In the genomic region with DNA sequence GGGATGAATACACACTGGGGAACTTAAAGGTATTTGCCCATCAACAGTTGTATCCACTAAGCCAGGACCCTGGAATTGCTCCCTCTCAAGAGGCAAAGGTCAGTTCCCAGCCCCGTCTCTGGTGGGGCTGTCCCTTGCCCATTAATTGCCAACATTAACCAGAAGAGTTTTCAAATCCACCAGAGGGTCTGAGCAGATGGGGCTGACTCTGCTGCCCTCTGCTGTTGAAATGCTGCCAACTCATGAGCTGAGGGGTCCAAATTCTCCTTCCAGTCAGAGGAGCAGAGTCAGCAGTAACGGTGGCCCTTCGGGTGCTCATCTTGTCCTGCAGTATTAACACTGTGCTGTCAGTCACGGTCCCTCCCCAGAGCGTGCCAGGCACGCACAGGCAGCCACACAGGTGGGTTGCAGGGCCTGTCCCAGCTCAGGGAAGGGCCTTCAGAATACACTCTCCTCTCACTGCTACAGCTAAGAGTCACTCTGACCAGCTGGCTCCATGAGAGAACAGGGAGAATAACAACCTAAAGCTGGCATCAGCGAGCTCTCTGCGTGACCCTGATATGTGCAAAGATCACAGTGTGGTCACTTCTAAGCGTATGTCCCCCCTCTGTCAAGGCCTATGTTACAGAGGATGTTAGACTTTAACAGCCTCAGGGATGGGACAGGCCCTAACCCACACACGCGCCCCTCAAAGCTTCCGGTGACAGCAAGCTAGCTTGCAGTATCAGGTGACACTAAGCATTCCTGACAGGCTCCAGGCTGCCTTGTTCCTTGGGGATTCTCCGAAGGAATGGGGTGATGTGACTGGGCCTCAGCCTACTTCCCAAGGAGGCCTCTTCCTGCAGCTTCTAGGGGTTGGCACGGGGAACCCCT, we compare ENCODE assay signal across 8 cellular contexts. TPM values are rescaled to one million over a fixed set of nuclear protein-coding genes. Genes with fewer than 3 reads are reported as not detected.
A peak's percentile ranks its signal among the peaks of the same experiment; 100 is the strongest.
DNase-seq lines count a peak whose midpoint lies in the region; ATAC-seq and TF ChIP-seq lines count a peak whose summit lies in the region.

No MANE protein-coding gene starts in this region.

- H3K9me3 Mint-ChIP-seq in CD8-positive, alpha-beta T cell: no peaks in the 10 kb centered on the region

- peak; percentile 50 to 86 (median 65) for DNase-seq in CD8-positive, alpha-beta T cell
- DNase-seq in HCEC 1CT (peak; percentile 39), NCI-H460 (ENCODE audit: extremely low read depth, low read depth) (peak; percentile 57), dorsolateral prefrontal cortex (peak in 8 of 10 donors; percentile 47 to 86 (median 70)), lung microvascular endothelial cell (ENCODE audit: low read depth in 2 of 2) (peak; percentile 68 to 78)
- peak; percentile 64 to 70 for DNase-seq in activated CD4-positive, alpha-beta T cell treated with anti-CD3 and anti-CD28 coated beads, Interleukin-2, amount 50 U/mL, for 4 hours
- peak; percentile 35 to 44 for DNase-seq in stimulated activated CD8-positive, alpha-beta memory T cell treated with anti-CD3 and anti-CD28 coated beads, Interleukin-15, amount 100 ng/mL, for 4 hours (ENCODE audit: low read depth in 2 of 2)

- H3K9me3 ChIP-seq in CD8-positive, alpha-beta T cell (ENCODE audit: low read length): no peaks in the 10 kb centered on the region

- TF ChIP-seq CTCF in CD8-positive, alpha-beta T cell (IDR thresholded peaks at IDR 0.05): peak; percentile 92
- TF ChIP-seq CTCF in dorsolateral prefrontal cortex (IDR thresholded peaks at IDR 0.05 in 54 of 56, conservative IDR thresholded peaks at IDR 0.05 in 2 of 56; ENCODE audit: low read depth in 1 of 56, partially characterized antibody in 56 of 56): peak; percentile 44 to 90 (median 82)

- intact Hi-C loops in CD8-positive, alpha-beta T cell (cut with DNase I, micrococcal nuclease): loop anchor here (1.0 to 10.0 kb wide), 17 partner anchors 9 to 1000 kb away; a partner anchor contains a TSS
- intact Hi-C loops in dorsolateral prefrontal cortex (cut with DNase I): loop anchor here in 1 of 2 donors (2.0 kb wide), 1 partner anchor 130 kb away; a partner anchor contains a TSS

- peaks cover 6% of the 10 kb centered on the region for H3K36me3 ChIP-seq in CD8-positive, alpha-beta T cell (ENCODE audit: insufficient read depth, low read length)

- POLR2A ChIA-PET in CD8-positive, alpha-beta T cell (lab: Charles Lee): interaction anchor here (0.9 to 2.6 kb wide), 6 partner anchors 10 to 131 kb away, joined by 3 to 14 read pairs (median 4); a partner anchor contains a TSS

- H3K27ac ChIP-seq in CD8-positive, alpha-beta T cell (ENCODE audit: low read depth, low read length): no peak overlapping the region
- H3K27ac ChIP-seq in dorsolateral prefrontal cortex: peak overlapping the region in 9 of 59 donors; percentile 6 to 66 (median 14)

- no peak overlapping the region for H3K4me3 Mint-ChIP-seq in CD8-positive, alpha-beta T cell

- no peaks in the 10 kb centered on the region for H3K27me3 ChIP-seq in CD8-positive, alpha-beta T cell (ENCODE audit: insufficient read depth, low read length)
- no peaks in the 10 kb centered on the region for H3K27me3 ChIP-seq in dorsolateral prefrontal cortex

- ATAC-seq in CD8-positive, alpha-beta T cell: peak; percentile 86
- ATAC-seq in GM19467 (IDR thresholded peaks at IDR 0.05; ENCODE audit: unreplicated experiment): no peak

- H3K4me1 ChIP-seq in CD8-positive, alpha-beta T cell (ENCODE audit: insufficient read depth, low read length): peaks cover 3% of the 10 kb centered on the region

- H3K4me3 ChIP-seq in CD8-positive, alpha-beta T cell (ENCODE audit: low read depth, low read length): no peak overlapping the region
- H3K4me3 ChIP-seq in dorsolateral prefrontal cortex: no peak overlapping the region

- CTCF ChIA-PET in CD8-positive, alpha-beta T cell (lab: Charles Lee): interaction anchor here (0.6 to 7.1 kb wide), 39 partner anchors 8 to 440 kb away, joined by 3 to 113 read pairs (median 4); a partner anchor contains a TSS

- H3K36me3 Mint-ChIP-seq in CD8-positive, alpha-beta T cell: peaks cover 54% of the 10 kb centered on the region

- H3K27ac Mint-ChIP-seq in CD8-positive, alpha-beta T cell: peak overlapping the region; percentile 57

- H3K4me1 Mint-ChIP-seq in CD8-positive, alpha-beta T cell (ENCODE audit: low read depth): peaks cover 6% of the 10 kb centered on the region

- H3K27me3 Mint-ChIP-seq in CD8-positive, alpha-beta T cell (ENCODE audit: low read depth): no peaks in the 10 kb centered on the region

RNA-seq across cellular contexts. Expression of a gene that starts 10.9 kb away (rescaled TPM):
- 1 to 10 TPM; 1.1 to 1.2 TPM for total RNA-seq in CD8-positive, alpha-beta T cell
- 0.06 and 0.10 TPM in 2 replicates for total RNA-seq in NCI-H460 (2014; rRNA removed; shearing (Covaris generic))
- 0.57 and 0.98 TPM in 2 replicates for polyA plus RNA-seq in NCI-H460 (2014; cell fraction: nucleus; rRNA removed)
- total RNA-seq in dorsolateral prefrontal cortex (1 to 10 TPM in 119 of 120 experiments, under 1 TPM in 1; 0.91 to 8.8 (median 3.1) TPM), lung microvascular endothelial cell (2.2 and 2.6 TPM in 2 replicates)
